14 cellular contexts compared by ENCODE assay signal in the genomic region with DNA sequence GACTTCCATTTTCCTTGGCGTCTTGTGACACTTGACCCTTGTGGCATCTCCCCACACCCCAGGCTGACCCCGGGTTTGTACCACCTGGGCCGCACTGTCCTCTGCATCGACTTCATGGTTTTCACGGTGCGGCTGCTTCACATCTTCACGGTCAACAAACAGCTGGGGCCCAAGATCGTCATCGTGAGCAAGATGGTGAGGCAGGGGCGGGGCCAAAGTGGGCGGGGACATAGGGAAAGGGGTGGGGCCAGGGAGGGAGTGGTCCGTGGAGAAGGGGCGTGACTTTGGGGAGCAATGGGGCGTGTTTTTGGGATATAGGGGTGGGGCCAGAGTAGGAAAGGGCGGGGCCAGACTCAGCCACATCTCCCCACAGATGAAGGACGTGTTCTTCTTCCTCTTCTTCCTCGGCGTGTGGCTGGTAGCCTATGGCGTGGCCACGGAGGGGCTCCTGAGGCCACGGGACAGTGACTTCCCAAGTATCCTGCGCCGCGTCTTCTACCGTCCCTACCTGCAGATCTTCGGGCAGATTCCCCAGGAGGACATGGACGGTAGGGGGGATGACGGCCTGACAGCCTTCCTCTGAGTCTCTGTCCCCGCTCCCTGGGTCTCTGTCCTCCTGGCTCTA. TPM values are rescaled to one million over a fixed set of nuclear protein-coding genes. Genes with fewer than 3 reads are reported as not detected.
A peak's percentile ranks its signal among the peaks of the same experiment; 100 is the strongest.
DNase-seq lines count a peak whose midpoint lies in the region; ATAC-seq and TF ChIP-seq lines count a peak whose summit lies in the region.
"Had no signal": no experiment of that assay in that cellular context is flagged by ENCODE, and none has a peak within 500 bp of the region (broad histone marks: within the 10 kb centered on the region; RNA-seq: fewer than 3 reads in every experiment).

No MANE protein-coding gene starts in this region.

- H4K8ac ChIP-seq in IMR-90 (ENCODE audit: low read depth in 2 of 2, low read length in 2 of 2) = no peak overlapping the region
- no peak overlapping the region for H4K8ac ChIP-seq in mesenchymal stem cell (ENCODE audit: low read length)

- CTCF ChIA-PET in IMR-90 (lab: Yijun Ruan, JAX) = no interaction called here

- dilution Hi-C loops in IMR-90 (cut with HindIII; ENCODE audit: low sequenced_read_pairs, unreplicated experiment) = no loop called here

- H2BK12ac ChIP-seq in mesenchymal stem cell (ENCODE audit: low read length in 2 of 2) = no peak overlapping the region

- H2AK9ac ChIP-seq in IMR-90 (replicated peaks; ENCODE audit: low read depth, low read length, poor library complexity) = peak overlapping the region; percentile 42

- H4K91ac ChIP-seq in IMR-90 (ENCODE audit: insufficient read depth, low read depth, low read length) (no peak overlapping the region), mesenchymal stem cell (ENCODE audit: low read length) (no peak overlapping the region)

- in situ Hi-C loops in IMR-90 (cut with MboI; ENCODE audit: low sequenced_read_pairs) = loop anchor here (5.0 kb wide), 1 partner anchor 103 kb away; no protein-coding TSS in a partner anchor

- H3K4me3 ChIP-seq in IMR-90 (ENCODE audit: insufficient read depth, low read depth, low read length) = no peak overlapping the region
- no peak overlapping the region for H3K4me3 ChIP-seq in mucosa of descending colon
- no peak overlapping the region for H3K4me3 ChIP-seq in mesenchymal stem cell (ENCODE audit: insufficient read depth in 1 of 2, low read depth in 1 of 2, low read length in 2 of 2)
- H3K4me3 ChIP-seq: suprapubic skin had no signal

- DNase-seq in DMS 273 (lab: John Stamatoyannopoulos, UW; ENCODE audit: unreplicated experiment) (peak; percentile 30), DMS 273 treated with DMSO at 0.1 percent for 48 hours (lab: John Stamatoyannopoulos, UW) (no peak), IMR-90 (no peak), mucosa of descending colon (peak; percentile 64 to 75 (median 72)), mesenchymal stem cell (no peak), GM19240 (ENCODE audit: insufficient read length, low spot score) (no peak)
- DNase-seq: natural killer cell, NCI-H524, T1000 had no signal

- H3K9ac ChIP-seq in IMR-90 (ENCODE audit: low read depth, low read length) (no peak overlapping the region), mesenchymal stem cell (ENCODE audit: low read length) (no peak overlapping the region)
- H3K9ac ChIP-seq: KMS-11 had no signal

- no peak overlapping the region for H2BK20ac ChIP-seq in IMR-90 (ENCODE audit: low read depth, low read length)

- peaks cover 25% of the 10 kb centered on the region for H3K36me3 ChIP-seq in IMR-90 (ENCODE audit: control insufficient read depth, insufficient read depth, low read length)
- H3K36me3 ChIP-seq in mucosa of descending colon (ENCODE audit: low read depth) = no peaks in the 10 kb centered on the region
- H3K36me3 ChIP-seq in mesenchymal stem cell (ENCODE audit: control insufficient read depth in 1 of 2, insufficient read depth in 2 of 2, low read depth in 1 of 2, low read length in 2 of 2) = peaks cover 39 to 50% of the 10 kb centered on the region in 2 experiments

- no peaks in the 10 kb centered on the region for H3K9me3 ChIP-seq in IMR-90 (ENCODE audit: control insufficient read depth, insufficient read depth, low read length)
- H3K9me3 ChIP-seq in mucosa of descending colon = no peaks in the 10 kb centered on the region
- no peaks in the 10 kb centered on the region for H3K9me3 ChIP-seq in mesenchymal stem cell (ENCODE audit: control insufficient read depth, low read length)
- H3K9me3 ChIP-seq: suprapubic skin had no signal

- H3K27ac ChIP-seq in IMR-90 (ENCODE audit: insufficient read depth, low read length) (no peak overlapping the region), VCaP (peak overlapping the region; percentile 18; the same call in 1 of the 2 replicates), mesenchymal stem cell (ENCODE audit: low read length, poor library complexity, severe bottlenecking) (no peak overlapping the region)
- H3K27ac ChIP-seq: KMS-11, suprapubic skin had no signal

- H2BK15ac ChIP-seq in IMR-90 (ENCODE audit: low read depth, low read length) = no peak overlapping the region
- no peak overlapping the region for H2BK15ac ChIP-seq in mesenchymal stem cell (ENCODE audit: low read depth, poor library complexity, severe bottlenecking)

- H2AK5ac ChIP-seq in IMR-90 (ENCODE audit: low read depth, low read length) (no peak overlapping the region), mesenchymal stem cell (ENCODE audit: low read length, severe bottlenecking) (no peak overlapping the region)

- no peak overlapping the region for H3K18ac ChIP-seq in IMR-90 (ENCODE audit: low read depth, low read length)
- no peak overlapping the region for H3K18ac ChIP-seq in mesenchymal stem cell (ENCODE audit: low read depth in 1 of 2, low read length in 2 of 2)

- H3K4me2 ChIP-seq in IMR-90 (ENCODE audit: low read depth, low read length) (no peak overlapping the region), mesenchymal stem cell (ENCODE audit: low read length, poor library complexity, severe bottlenecking) (no peak overlapping the region)

- H4K5ac ChIP-seq in IMR-90 (ENCODE audit: low read depth, low read length) = no peak overlapping the region

- H3K23ac ChIP-seq in IMR-90 (ENCODE audit: low read depth, low read length) (no peak overlapping the region), mesenchymal stem cell (ENCODE audit: low read length in 2 of 2) (no peak overlapping the region)

- H3K4ac ChIP-seq in IMR-90 (ENCODE audit: low read depth, low read length) = no peak overlapping the region
- no peak overlapping the region for H3K4ac ChIP-seq in mesenchymal stem cell (ENCODE audit: low read depth in 1 of 2, low read length in 2 of 2)

- no peak for TF ChIP-seq RAD21 in IMR-90 (IDR thresholded peaks at IDR 0.05; ENCODE audit: low read length)

- no peak overlapping the region for H3K56ac ChIP-seq in IMR-90 (ENCODE audit: extremely low read depth, insufficient read depth, low read length)

- H2BK5ac ChIP-seq in IMR-90 (ENCODE audit: low read depth, low read length, poor library complexity, severe bottlenecking) = no peak overlapping the region
- H2BK5ac ChIP-seq in mesenchymal stem cell (ENCODE audit: low read depth, low read length, poor library complexity, severe bottlenecking) = no peak overlapping the region

- H3K79me1 ChIP-seq in IMR-90 (ENCODE audit: low read depth in 1 of 2, low read length in 2 of 2) (peaks cover 3% of the 10 kb centered on the region in 2 experiments; a peak in 1 of 4 replicates), mesenchymal stem cell (replicated peaks; ENCODE audit: low read length, poor library complexity, severe bottlenecking) (peaks cover 4% of the 10 kb centered on the region)

- no peaks in the 10 kb centered on the region; the same call in none of the 2 replicates for H4K20me1 ChIP-seq in IMR-90 (ENCODE audit: insufficient read depth, low read length)

- H2AFZ ChIP-seq in IMR-90 (replicated peaks; ENCODE audit: low read length, poor library complexity) (no peak overlapping the region), mesenchymal stem cell (ENCODE audit: low read depth, low read length) (no peak overlapping the region)

- H3K27me3 ChIP-seq in IMR-90 (ENCODE audit: control insufficient read depth, insufficient read depth, low read length) (no peaks in the 10 kb centered on the region), mesenchymal stem cell (ENCODE audit: control insufficient read depth in 1 of 2, insufficient read depth in 1 of 2, low read length in 2 of 2) (no peaks in the 10 kb centered on the region)
- H3K27me3 ChIP-seq: suprapubic skin had no signal

- BruUV-seq in IMR-90 (replicated peaks; lab: Mats Ljungman, UMichigan) = no TSS peak

- ATAC-seq in IMR-90 (ENCODE audit: low read depth) (peak; percentile 28; the same call in 1 of the 2 replicates), mucosa of descending colon (peak; percentile 76), GM21360 (IDR thresholded peaks at IDR 0.05; ENCODE audit: unreplicated experiment) (no peak)
- ATAC-seq: natural killer cell had no signal

- H3K9me1 ChIP-seq in IMR-90 (ENCODE audit: insufficient read depth, low read length) = no peaks in the 10 kb centered on the region

- H2BK120ac ChIP-seq in IMR-90 (ENCODE audit: low read depth, low read length) = no peak overlapping the region
- H2BK120ac ChIP-seq in mesenchymal stem cell (ENCODE audit: low read depth, low read length) = no peak overlapping the region

- H3K4me1 ChIP-seq in IMR-90 (ENCODE audit: control insufficient read depth, insufficient read depth, low read length) = no peaks in the 10 kb centered on the region
- peaks cover 35% of the 10 kb centered on the region for H3K4me1 ChIP-seq in mucosa of descending colon (ENCODE audit: low read depth)
- peaks cover 7% of the 10 kb centered on the region for H3K4me1 ChIP-seq in mesenchymal stem cell (ENCODE audit: control insufficient read depth, insufficient read depth, low read depth, low read length)

- WGBS in IMR-90 (ENCODE audit: extremely low coverage in 2 of 2, insufficient read length in 1 of 2), 2 experiments = 97% methylated on average over 6 of the region's 29 CpGs; no CpG with 5 or more reads in 1 of the 2 experiments
- WGBS in mesenchymal stem cell = 90% methylated on average over 29 of the region's 29 CpGs

- no peak for TF ChIP-seq CTCF in IMR-90 (conservative IDR thresholded peaks at IDR 0.05; ENCODE audit: low read depth, low read length)
- no peak for TF ChIP-seq CTCF in VCaP (conservative IDR thresholded peaks at IDR 0.05)
- no peak for TF ChIP-seq CTCF in mucosa of descending colon (IDR thresholded peaks at IDR 0.05)

- POLR2A ChIA-PET in IMR-90 (lab: Charles Lee; ENCODE audit: unreplicated experiment) = no interaction called here

- H3K14ac ChIP-seq in IMR-90 (replicated peaks; ENCODE audit: low read depth, low read length) = no peak overlapping the region
- H3K14ac ChIP-seq in mesenchymal stem cell (ENCODE audit: low read length in 2 of 2) = no peak overlapping the region

- intact Hi-C loops in IMR-90 (cut with micrococcal nuclease) (loop anchor here (10.0 kb wide), 1 partner anchor 206 kb away; the partner anchor contains the start of genes GYS1 and RUVBL2), mucosa of descending colon (cut with DNase I, micrococcal nuclease) (no loop called here)

- no peak for TF ChIP-seq POLR2A in IMR-90 (IDR thresholded peaks at IDR 0.05; ENCODE audit: low read depth, low read length)

RNA-seq across cellular contexts. Expression of gene TRPM4, which starts 42.8 kb away (rescaled TPM):
- total RNA-seq in IMR-90 (2012; rRNA removed) (1.9 and 2.2 TPM in 2 replicates), mucosa of descending colon (100 to 1,000 TPM; 182 to 398 (median 274) TPM)
- polyA plus RNA-seq in IMR-90 (2012; rRNA removed) = 17.4 and 19.7 TPM in 2 replicates
- 10.1 and 12.8 TPM in 2 replicates for polyA plus RNA-seq in IMR-90 (2012; cell fraction: cytosol; rRNA removed)
- 115 and 216 TPM in 2 replicates for polyA plus RNA-seq in IMR-90 (2012; cell fraction: nucleus; rRNA removed; ENCODE audit: low replicate concordance)
- polyA plus RNA-seq in mesenchymal stem cell (2013, experiment 1 of 2) = 30.1 TPM
- polyA plus RNA-seq in mesenchymal stem cell (2013, experiment 2 of 2) = 30.7 TPM

RNA-seq across cellular contexts. Expression of gene HRC, which starts 45.2 kb away (rescaled TPM):
- not detected in 2 replicates for total RNA-seq in IMR-90 (2012; rRNA removed)
- 0.03 TPM in 1 of 2 replicates, not detected in the other for polyA plus RNA-seq in IMR-90 (2012; rRNA removed)
- polyA plus RNA-seq in IMR-90 (2012; cell fraction: cytosol; rRNA removed) = 0.02 TPM in 1 of 2 replicates, not detected in the other
- 0.08 and 0.13 TPM in 2 replicates for polyA plus RNA-seq in IMR-90 (2012; cell fraction: nucleus; rRNA removed; ENCODE audit: low replicate concordance)
- total RNA-seq in mucosa of descending colon = 1 to 10 TPM in 2 of 3 donors, under 1 TPM in 1; 0.73 to 1.9 (median 1.2) TPM
- not detected for polyA plus RNA-seq in mesenchymal stem cell (2013, experiment 1 of 2)
- not detected for polyA plus RNA-seq in mesenchymal stem cell (2013, experiment 2 of 2)
- total RNA-seq: A172, natural killer cell had no signal

Comparison
In these comparisons a context has a peak if more than half of its experiments do, and no peak if none do; other contexts are left out.
1. DNase-seq: peak in DMS 273 (single experiment) and mucosa of descending colon (3 of 3); none in DMS 273 treated with DMSO at 0.1 percent for 48 hours (single experiment), IMR-90 (single experiment), mesenchymal stem cell (single experiment) and GM19240 (single experiment).
2. RNA of gene TRPM4, which starts 42.8 kb away (total RNA-seq): 182 to 398 TPM in mucosa of descending colon; 1.9 to 2.2 TPM in IMR-90; every median in the first group is over 10 times any median in the second.